Comparison of ENCODE assay signal across 8 cellular contexts in genomic region chr17:45246861-45247428, GRCh38. TPM values are rescaled to one million over a fixed set of nuclear protein-coding genes. Genes with fewer than 3 reads are reported as not detected.
DNase-seq lines count a peak whose midpoint lies in the region; ATAC-seq lines count a peak whose summit lies in the region.

No MANE protein-coding gene starts in this region.

- no peaks in the 10 kb centered on the region for H3K36me3 ChIP-seq in GM23248 (ENCODE audit: low read depth)
- no peaks in the 10 kb centered on the region for H3K36me3 ChIP-seq in mucosa of stomach (ENCODE audit: control insufficient read depth, insufficient read depth, low read length)

- 12 to 24% methylated on average over 24 to 31 of the region's 33 CpGs for WGBS in GM23248 (ENCODE audit: low coverage in 1 of 2, low lambda C conversion rate in 2 of 2, missing lambda C conversion rate in 2 of 2), 2 experiments

- H3K4me3 ChIP-seq in GM23248 (peak overlapping the region; percentile 71), mucosa of stomach (ENCODE audit: low read length) (peak overlapping the region; percentile 49)

- H3K4me1 ChIP-seq in GM23248 (ENCODE audit: insufficient read depth) (no peaks in the 10 kb centered on the region), mucosa of stomach (ENCODE audit: control insufficient read depth, insufficient read depth, low read length) (peaks cover 33% of the 10 kb centered on the region)

- no peaks in the 10 kb centered on the region for H3K9me2 ChIP-seq in GM23248 (ENCODE audit: insufficient read depth)

- in situ Hi-C loops in ACHN (cut with HindIII; ENCODE audit: low pct_ligation_motif_present, low pct_unique_long_range_greater_than_20kb, low sequenced_read_pairs) (no loop called here), GM23248 (cut with MboI) (no loop called here)

- no peaks in the 10 kb centered on the region for H3K27me3 ChIP-seq in GM23248 (replicated peaks; ENCODE audit: insufficient read depth)
- peaks cover 10% of the 10 kb centered on the region for H3K27me3 ChIP-seq in mucosa of stomach (ENCODE audit: control insufficient read depth, insufficient read depth, low read length)

- H3K27ac ChIP-seq in GM23248, result no peak overlapping the region

- H3K9me3 ChIP-seq in GM23248 (ENCODE audit: low read depth) (no peaks in the 10 kb centered on the region), mucosa of stomach (ENCODE audit: control insufficient read depth, low read length) (no peaks in the 10 kb centered on the region)

- DNase-seq in ACHN (peak; percentile 52), GM23248 (peak; percentile 32), RPMI8226 (peak; percentile 17), ecto neural progenitor cell (ENCODE audit: low spot score) (peak; percentile 93), C1 segment of cervical spinal cord (lab: John Stamatoyannopoulos, UW) (no peak), mucosa of gallbladder (ENCODE audit: low spot score) (no peak)

- H4K20me1 ChIP-seq in GM23248 (ENCODE audit: insufficient read depth), result no peaks in the 10 kb centered on the region

- no peaks in the 10 kb centered on the region for H3K79me2 ChIP-seq in GM23248 (ENCODE audit: insufficient read depth)

- H3F3A ChIP-seq in GM23248 (ENCODE audit: insufficient read depth), result 0 out of 2 replicates have a peak, but pooled peaks cover 7% of the 10 kb centered on the region

- peak overlapping the region; percentile 55 for H3K9ac ChIP-seq in GM23248
- H3K9ac ChIP-seq in mucosa of stomach (ENCODE audit: low read length), result peak overlapping the region; percentile 80

- H3K4me2 ChIP-seq in GM23248 (ENCODE audit: unreplicated experiment), result peak overlapping the region; percentile 88

- peak overlapping the region; percentile 75 for H2AFZ ChIP-seq in GM23248

- ATAC-seq in GM18873 (IDR thresholded peaks at IDR 0.05; ENCODE audit: low FRiP score, unreplicated experiment), result no peak

RNA-seq across cellular contexts. Expression of gene SPATA32, which starts 14.9 kb away (rescaled TPM):
- total RNA-seq in GM23248 (2014; rRNA removed; shearing (Covaris generic)), result not detected in 2 replicates
- not detected in 2 replicates for polyA plus RNA-seq in GM23248 (2016; fragmentation: Nextera tagmentation; extraction: Ambion mirVana)
- not detected for total RNA-seq in mucosa of gallbladder

RNA-seq across cellular contexts. Expression of gene FMNL1, which starts 25.3 kb away (rescaled TPM):
- total RNA-seq in GM23248 (2014; rRNA removed; shearing (Covaris generic)), result 4.2 and 10.5 TPM in 2 replicates
- polyA plus RNA-seq in GM23248 (2016; fragmentation: Nextera tagmentation; extraction: Ambion mirVana), result 1.4 and 1.7 TPM in 2 replicates
- 30.7 TPM for total RNA-seq in mucosa of gallbladder

Comparison
In these comparisons a context has a peak if more than half of its experiments do, and no peak if none do; other contexts are left out.
1. DNase-seq: peak in ACHN (single experiment), GM23248 (single experiment), RPMI8226 (single experiment) and ecto neural progenitor cell (single experiment); none in C1 segment of cervical spinal cord (0 of 14) and mucosa of gallbladder (single experiment).